ENCODE assay signal across 13 cellular contexts in genomic region chr20:5888051-5888450, GRCh38. TPM values are rescaled to one million over a fixed set of nuclear protein-coding genes. Genes with fewer than 3 reads are reported as not detected.
"Had no signal": no experiment of that assay in that cellular context is flagged by ENCODE, and none has a peak within 500 bp of the region (broad histone marks: within the 10 kb centered on the region; RNA-seq: fewer than 3 reads in every experiment).

No MANE protein-coding gene starts in this region.

- H3K27ac ChIP-seq: cardiac muscle cell, esophagus squamous epithelium, foreskin keratinocyte, upper lobe of left lung had no signal

- H3K36me3 ChIP-seq: cardiac muscle cell, esophagus squamous epithelium, upper lobe of left lung had no signal

- H3K4me3 ChIP-seq: cardiac muscle cell, esophagus squamous epithelium, upper lobe of left lung had no signal

- H3K4me1 ChIP-seq: esophagus squamous epithelium, foreskin keratinocyte, upper lobe of left lung had no signal

- H3K9me3 ChIP-seq: esophagus squamous epithelium, upper lobe of left lung had no signal

- FAIRE-seq: islet of Langerhans had no signal

- H3K27me3 ChIP-seq: cardiac muscle cell, esophagus squamous epithelium, upper lobe of left lung had no signal

- DNase-seq: activated effector memory CD4-positive, alpha-beta T cell treated with Interleukin-2 at 50 U/mL for 16 hours; activated T-cell treated with anti-CD3 and anti-CD28 coated beads, Interleukin-2, amount 50 U/mL, for 1 hour; anterior cingulate cortex; esophagus squamous epithelium; foreskin keratinocyte; head of caudate nucleus; posterior cingulate gyrus; stimulated activated CD4-positive, alpha-beta T cell treated with anti-CD3 and anti-CD28 coated beads, Interleukin-12 subunit alpha, Interleukin-12 subunit beta, amount 100 ng/mL, for 4 hours; stimulated activated CD8-positive, alpha-beta memory T cell treated with anti-CD3 and anti-CD28 coated beads, Interleukin-4, amount 100 ng/mL, for 48 hours; upper lobe of left lung had no signal

- ATAC-seq: foreskin keratinocyte, sciatic nerve had no signal

RNA-seq across cellular contexts. Expression of gene CHGB, which starts 23.3 kb away (rescaled TPM):
- total RNA-seq: sciatic nerve had no signal
